Comparison of ENCODE assay signal across 8 cellular contexts in the genomic region with DNA sequence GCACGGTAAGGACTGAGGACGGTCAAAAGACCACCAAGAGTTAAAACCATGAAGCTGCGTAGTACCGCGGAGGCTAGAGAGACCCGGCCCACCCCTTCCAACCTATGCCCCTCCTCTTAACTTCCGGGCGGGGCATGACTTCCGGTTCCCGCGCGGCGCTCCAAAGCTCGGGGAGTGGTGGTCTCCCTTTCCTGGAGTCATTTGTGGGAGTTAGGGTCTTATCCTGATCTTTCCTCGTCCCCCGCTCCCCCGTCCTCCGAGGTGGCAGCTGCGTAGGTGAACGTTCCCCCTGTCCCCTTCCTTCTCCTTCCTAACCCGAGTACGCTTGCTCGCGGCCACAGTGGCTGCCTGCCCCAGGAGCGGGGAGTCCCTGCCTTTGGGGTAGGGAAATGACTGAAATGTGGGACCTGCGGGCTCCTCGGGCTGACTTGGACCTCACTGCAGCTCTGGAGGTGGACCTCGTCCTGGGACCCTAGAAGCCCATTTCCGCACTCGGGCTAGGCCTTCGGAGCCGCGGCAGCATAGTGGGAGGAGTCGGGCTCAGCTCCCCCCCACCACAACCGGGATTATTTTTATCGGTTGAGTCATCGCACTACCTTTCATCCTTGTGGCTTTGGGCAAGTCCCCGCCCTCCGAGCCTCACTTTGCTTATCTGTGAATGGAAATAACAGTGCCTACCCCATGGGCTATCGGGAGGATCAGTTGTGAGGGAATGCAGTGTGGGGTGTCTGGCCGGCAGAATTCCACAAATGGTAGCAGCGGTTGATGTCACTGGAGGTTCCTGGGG. TPM values are rescaled to one million over a fixed set of nuclear protein-coding genes. Genes with fewer than 3 reads are reported as not detected.
A peak's percentile ranks its signal among the peaks of the same experiment; 100 is the strongest.
DNase-seq lines count a peak whose midpoint lies in the region; ATAC-seq and TF ChIP-seq lines count a peak whose summit lies in the region.

No MANE protein-coding gene starts in this region.

- no TSS peak for BruUV-seq in PC-9 (replicated peaks; lab: Mats Ljungman, UMichigan)

- H3F3A ChIP-seq in PC-9 (ENCODE audit: insufficient read depth, low read depth) = peaks cover 15% of the 10 kb centered on the region; the same call in 1 of the 2 replicates

- H3K9me2 ChIP-seq in PC-9 (ENCODE audit: insufficient read depth) = no peaks in the 10 kb centered on the region

- H3K9ac ChIP-seq in muscle layer of colon (ENCODE audit: low read length) = peak overlapping the region; percentile 99

- intact Hi-C loops in PC-9 (cut with micrococcal nuclease; ENCODE audit: unreplicated experiment) = loop anchor here (1.0 to 10.0 kb wide), 3 partner anchors 28 to 389 kb away; no protein-coding TSS in a partner anchor

- WGBS in esophagus, 2 donors = 0 to 4% methylated on average over 39 to 42 of the region's 42 CpGs

- POLR2A ChIA-PET in PC-9 (lab: Charles Lee; ENCODE audit: unreplicated experiment) = interaction anchor here (0.5 to 1.5 kb wide), 4 partner anchors 27 to 478 kb away, joined by 4 to 20 read pairs (median 8); partner anchors contain the start of gene CDC42

- peak overlapping the region; percentile 87 for H3K27ac ChIP-seq in PC-9
- H3K27ac ChIP-seq in esophagus (ENCODE audit: low read depth in 2 of 2, low read length in 1 of 2) = peak overlapping the region; percentile 96 to 99
- H3K27ac ChIP-seq in muscle layer of colon (ENCODE audit: low read depth, low read length) = peak overlapping the region; percentile 92

- peaks cover 4% of the 10 kb centered on the region for H3K4me1 ChIP-seq in PC-9 (replicated peaks; ENCODE audit: insufficient read depth)
- peaks cover 0 to 2% of the 10 kb centered on the region in 2 donors for H3K4me1 ChIP-seq in esophagus (ENCODE audit: control insufficient read depth in 2 of 2, insufficient read depth in 2 of 2, low read length in 1 of 2)
- peaks cover 16% of the 10 kb centered on the region for H3K4me1 ChIP-seq in muscle layer of colon (ENCODE audit: insufficient read depth, low read length)

- TF ChIP-seq CTCF in PC-9 (conservative IDR thresholded peaks at IDR 0.05) = no peak

- H3K36me3 Mint-ChIP-seq in activated T-cell treated with anti-CD3 and anti-CD28 coated beads, Interleukin-2, amount 50 U/mL, for 24 hours (ENCODE audit: low read depth) = peaks cover 15% of the 10 kb centered on the region

- H3K27me3 Mint-ChIP-seq in activated T-cell treated with anti-CD3 and anti-CD28 coated beads, Interleukin-2, amount 50 U/mL, for 24 hours = no peaks in the 10 kb centered on the region

- H3K4me1 Mint-ChIP-seq in activated T-cell treated with anti-CD3 and anti-CD28 coated beads, Interleukin-2, amount 50 U/mL, for 24 hours (ENCODE audit: low read depth) = peaks cover 64% of the 10 kb centered on the region

- CTCF ChIA-PET in PC-9 (lab: Charles Lee) = interaction anchor here (0.6 to 1.3 kb wide), 2 partner anchors 28 to 387 kb away, joined by 3 read pairs; no protein-coding TSS in a partner anchor

- H2AFZ ChIP-seq in PC-9 = peak overlapping the region; percentile 87

- H3K4me2 ChIP-seq in PC-9 = peak overlapping the region; percentile 83

- H3K36me3 ChIP-seq in PC-9 (ENCODE audit: low read depth) = no peaks in the 10 kb centered on the region
- peaks cover 0 to 2% of the 10 kb centered on the region in 2 donors for H3K36me3 ChIP-seq in esophagus (ENCODE audit: control insufficient read depth in 2 of 2, insufficient read depth in 2 of 2, low read length in 1 of 2)
- no peaks in the 10 kb centered on the region for H3K36me3 ChIP-seq in muscle layer of colon (ENCODE audit: insufficient read depth, low read length)

- no peaks in the 10 kb centered on the region for H3K9me3 Mint-ChIP-seq in activated T-cell treated with anti-CD3 and anti-CD28 coated beads, Interleukin-2, amount 50 U/mL, for 24 hours

- ATAC-seq in GM21723 (IDR thresholded peaks at IDR 0.05; ENCODE audit: unreplicated experiment) = peak; percentile 76

- H3K9me3 ChIP-seq in PC-9 (ENCODE audit: insufficient read depth, low read depth) (no peaks in the 10 kb centered on the region), esophagus (ENCODE audit: control insufficient read depth in 2 of 2, insufficient read depth in 1 of 2, low read depth in 1 of 2, low read length in 1 of 2) (no peaks in the 10 kb centered on the region), muscle layer of colon (ENCODE audit: low read length) (no peaks in the 10 kb centered on the region)

- no peaks in the 10 kb centered on the region for H4K20me1 ChIP-seq in PC-9 (ENCODE audit: insufficient read depth)

- peaks cover 8% of the 10 kb centered on the region; the same call in 1 of the 2 replicates for H3K79me2 ChIP-seq in PC-9 (ENCODE audit: low read depth)

- H3K4me3 ChIP-seq in PC-9 = peak overlapping the region; percentile 87
- peak overlapping the region; percentile 85 to 92 for H3K4me3 ChIP-seq in esophagus (ENCODE audit: low read depth in 1 of 2, low read length in 2 of 2)
- peak overlapping the region; percentile 60 to 99 for H3K4me3 ChIP-seq in muscle layer of colon (ENCODE audit: low read depth in 1 of 2, low read length in 2 of 2)

- peak overlapping the region; percentile 98 for H3K27ac Mint-ChIP-seq in activated T-cell treated with anti-CD3 and anti-CD28 coated beads, Interleukin-2, amount 50 U/mL, for 24 hours

- H3K27me3 ChIP-seq in PC-9 (ENCODE audit: insufficient read depth, low read depth) (no peaks in the 10 kb centered on the region), esophagus (ENCODE audit: control insufficient read depth in 1 of 2, insufficient read depth in 2 of 2, low read length in 2 of 2) (no peaks in the 10 kb centered on the region), muscle layer of colon (ENCODE audit: control insufficient read depth in 1 of 2, insufficient read depth in 2 of 2, low read length in 2 of 2) (no peaks in the 10 kb centered on the region)

- DNase-seq in DMS53 (lab: John Stamatoyannopoulos, UW) (peak; percentile 96), KG1 (lab: John Stamatoyannopoulos, UW) (peak; percentile 63), PC-9 (peak; percentile 80 to 85)
- DNase-seq in activated T-cell treated with anti-CD3 and anti-CD28 coated beads, Interleukin-2, amount 50 U/mL, for 24 hours = peak; percentile 89
- peak; percentile 90 for DNase-seq in stimulated activated CD8-positive, alpha-beta memory T cell treated with anti-CD3 and anti-CD28 coated beads, Interleukin-4, amount 100 ng/mL, for 48 hours

- H3K4me3 Mint-ChIP-seq in activated T-cell treated with anti-CD3 and anti-CD28 coated beads, Interleukin-2, amount 50 U/mL, for 24 hours = peak overlapping the region; percentile 90

RNA-seq across cellular contexts. Expression of gene CELA3A, which starts 24.1 kb away (rescaled TPM):
- not detected in 2 replicates for total RNA-seq in PC-9 (2021)
- polyA plus RNA-seq in esophagus = 1 to 10 TPM in 1 of 2 donors, under 1 TPM in 1; 0.47 to 2.6 TPM

RNA-seq across cellular contexts. Expression of gene CDC42, which starts 26.9 kb away (rescaled TPM):
- 119 and 183 TPM in 2 replicates for total RNA-seq in PC-9 (2021)
- polyA plus RNA-seq in esophagus = 100 to 1,000 TPM; 100 to 138 TPM

RNA-seq across cellular contexts. Expression of gene CELA3B, which starts 48.7 kb away (rescaled TPM):
- total RNA-seq in PC-9 (2021) = not detected in 2 replicates
- polyA plus RNA-seq in esophagus = 1 to 10 TPM in 1 of 2 donors, under 1 TPM in 1; 0.18 to 1.1 TPM

Comparison
In these comparisons a context has a peak if more than half of its experiments do, and no peak if none do; other contexts are left out.
1. Peak in every context shown above with its lines: DNase-seq, ATAC-seq, H3K4me3 ChIP-seq and H3K27ac ChIP-seq.